Comparison of ENCODE assay signal across 9 cellular contexts in genomic region chr6:29702519-29703103, GRCh38. TPM values are rescaled to one million over a fixed set of nuclear protein-coding genes. Genes with fewer than 3 reads are reported as not detected.
DNase-seq lines count a peak whose midpoint lies in the region; ATAC-seq and TF ChIP-seq lines count a peak whose summit lies in the region.
"Had no signal": no experiment of that assay in that cellular context is flagged by ENCODE, and none has a peak within 500 bp of the region (broad histone marks: within the 10 kb centered on the region; RNA-seq: fewer than 3 reads in every experiment).

No MANE protein-coding gene starts in this region.

- H3K27me3 Mint-ChIP-seq in activated T-cell treated with anti-CD3 and anti-CD28 coated beads, Interleukin-2, amount 50 U/mL, for 4 hours (ENCODE audit: low read depth), result peaks cover 8% of the 10 kb centered on the region

- BruUV-seq in OCI-LY7 (replicated peaks; lab: Mats Ljungman, UMichigan), result no TSS peak

- ATAC-seq in activated T-cell treated with anti-CD3 and anti-CD28 coated beads, Interleukin-2, amount 50 U/mL, for 4 hours, result peak; percentile 87 to 91
- peak; percentile 70 for ATAC-seq in Right ventricle myocardium superior (ENCODE audit: poor library complexity)

- intact Hi-C loops in OCI-LY7 (cut with micrococcal nuclease; ENCODE audit: unreplicated experiment), result no loop called here
- intact Hi-C loops in Right ventricle myocardium superior (cut with DNase I), result loop anchor here (10.0 kb wide), 2 partner anchors 52 to 312 kb away; no protein-coding TSS in a partner anchor

- no peaks in the 10 kb centered on the region for H3K36me3 ChIP-seq in OCI-LY7 (ENCODE audit: insufficient read depth, low read length)
- H3K36me3 ChIP-seq: BLaER1 had no signal

- no peak overlapping the region for H2AFZ ChIP-seq in OCI-LY7 (ENCODE audit: low read length)

- CTCF ChIA-PET in OCI-LY7 (lab: Charles Lee; ENCODE audit: unreplicated experiment), result no interaction called here

- no peaks in the 10 kb centered on the region for H3K36me3 Mint-ChIP-seq in activated T-cell treated with anti-CD3 and anti-CD28 coated beads, Interleukin-2, amount 50 U/mL, for 4 hours (ENCODE audit: insufficient read depth)

- H3K4me1 Mint-ChIP-seq in activated T-cell treated with anti-CD3 and anti-CD28 coated beads, Interleukin-2, amount 50 U/mL, for 4 hours (ENCODE audit: low read depth), result peaks cover 23% of the 10 kb centered on the region

- no peaks in the 10 kb centered on the region for H3K79me2 ChIP-seq in OCI-LY7 (ENCODE audit: insufficient read depth, low read depth, low read length)

- peak; percentile 77 for TF ChIP-seq CTCF in OCI-LY7 (conservative IDR thresholded peaks at IDR 0.05; ENCODE audit: low read length)

- H3K9me3 Mint-ChIP-seq in activated T-cell treated with anti-CD3 and anti-CD28 coated beads, Interleukin-2, amount 50 U/mL, for 4 hours, result no peaks in the 10 kb centered on the region

- H3K4me1 ChIP-seq in OCI-LY7 (ENCODE audit: insufficient read depth, low read length, poor library complexity, severe bottlenecking), result no peaks in the 10 kb centered on the region
- H3K4me1 ChIP-seq: BLaER1 had no signal

- H3K9me3 ChIP-seq in OCI-LY7 (ENCODE audit: low read length), result no peaks in the 10 kb centered on the region
- H3K9me3 ChIP-seq: BLaER1 had no signal

- no peak overlapping the region for H3K4me3 Mint-ChIP-seq in activated T-cell treated with anti-CD3 and anti-CD28 coated beads, Interleukin-2, amount 50 U/mL, for 4 hours

- DNase-seq in NCI-H1436 (lab: John Stamatoyannopoulos, UW) (peak; percentile 7), NCI-H1436 treated with DMSO at 0.1 percent for 48 hours (lab: John Stamatoyannopoulos, UW) (no peak), OCI-LY7 (ENCODE audit: low spot score) (peak; percentile 43), Right ventricle myocardium superior (peak; percentile 75), cortex of kidney (lab: John Stamatoyannopoulos, UW) (no peak)
- peak; percentile 83 for DNase-seq in activated T-cell treated with anti-CD3 and anti-CD28 coated beads, Interleukin-2, amount 50 U/mL, for 4 hours
- DNase-seq in stimulated activated CD4-positive, alpha-beta T cell treated with anti-CD3 and anti-CD28 coated beads, Interleukin-15, amount 100 ng/mL, for 1 hour (ENCODE audit: low read depth in 1 of 2, low spot score in 1 of 2), result peak; percentile 68 to 71
- no peak for DNase-seq in central memory CD4-positive, alpha-beta T cell

- H3K4me3 ChIP-seq in OCI-LY7 (ENCODE audit: low read depth, low read length, poor library complexity, severe bottlenecking), result no peak overlapping the region
- H3K4me3 ChIP-seq: BLaER1 had no signal

- no peak overlapping the region for H3K27ac ChIP-seq in OCI-LY7 (ENCODE audit: low read depth, low read length, poor library complexity, severe bottlenecking)
- H3K27ac ChIP-seq: BLaER1 had no signal

- POLR2A ChIA-PET in OCI-LY7 (lab: Charles Lee), result no interaction called here

- H3K9me2 ChIP-seq in OCI-LY7 (ENCODE audit: insufficient read depth, low read length), result no peaks in the 10 kb centered on the region

- no peak overlapping the region for H3K4me2 ChIP-seq in OCI-LY7 (ENCODE audit: low read length)
- H3K4me2 ChIP-seq: BLaER1 had no signal

- no peaks in the 10 kb centered on the region for H4K20me1 ChIP-seq in OCI-LY7 (ENCODE audit: insufficient read depth, low read length)
- H4K20me1 ChIP-seq: BLaER1 had no signal

RNA-seq across cellular contexts. Expression of gene HLA-F, which starts 20.6 kb away (rescaled TPM):
- total RNA-seq in OCI-LY7 (2014; rRNA removed; shearing (Covaris generic)), result 83.2 and 140 TPM in 2 replicates
- total RNA-seq in OCI-LY7 (2022) (56.0 and 65.8 TPM in 2 replicates), Right ventricle myocardium superior (27.2 TPM)
- 100 to 1,000 TPM; 185 to 341 (median 228) TPM for total RNA-seq in activated T-cell treated with anti-CD3 and anti-CD28 coated beads, Interleukin-2, amount 50 U/mL, for 4 hours

RNA-seq across cellular contexts. Expression of gene ZFP57, which starts 21.7 kb away (rescaled TPM):
- total RNA-seq in OCI-LY7 (2014; rRNA removed; shearing (Covaris generic)), result not detected in 2 replicates
- total RNA-seq in OCI-LY7 (2022), result not detected in 2 replicates
- not detected for total RNA-seq in activated T-cell treated with anti-CD3 and anti-CD28 coated beads, Interleukin-2, amount 50 U/mL, for 4 hours
- not detected for total RNA-seq in Right ventricle myocardium superior

RNA-seq across cellular contexts. Expression of gene MOG, which starts 45.7 kb away (rescaled TPM):
- not detected in 2 replicates for total RNA-seq in OCI-LY7 (2014; rRNA removed; shearing (Covaris generic))
- total RNA-seq in OCI-LY7 (2022) (not detected in 2 replicates), Right ventricle myocardium superior (10.3 TPM)
- not detected for total RNA-seq in activated T-cell treated with anti-CD3 and anti-CD28 coated beads, Interleukin-2, amount 50 U/mL, for 4 hours

Comparison
In these comparisons a context has a peak if more than half of its experiments do, and no peak if none do; other contexts are left out.
1. DNase-seq: peak in NCI-H1436 (single experiment), OCI-LY7 (single experiment), activated T-cell treated with anti-CD3 and anti-CD28 coated beads, Interleukin-2, amount 50 U/mL, for 4 hours (single experiment), Right ventricle myocardium superior (single experiment) and stimulated activated CD4-positive, alpha-beta T cell treated with anti-CD3 and anti-CD28 coated beads, Interleukin-15, amount 100 ng/mL, for 1 hour (2 of 2); none in NCI-H1436 treated with DMSO at 0.1 percent for 48 hours (single experiment), cortex of kidney (single experiment) and central memory CD4-positive, alpha-beta T cell (single experiment).